Comparison of ENCODE assay signal across 28 cellular contexts in the genomic region with DNA sequence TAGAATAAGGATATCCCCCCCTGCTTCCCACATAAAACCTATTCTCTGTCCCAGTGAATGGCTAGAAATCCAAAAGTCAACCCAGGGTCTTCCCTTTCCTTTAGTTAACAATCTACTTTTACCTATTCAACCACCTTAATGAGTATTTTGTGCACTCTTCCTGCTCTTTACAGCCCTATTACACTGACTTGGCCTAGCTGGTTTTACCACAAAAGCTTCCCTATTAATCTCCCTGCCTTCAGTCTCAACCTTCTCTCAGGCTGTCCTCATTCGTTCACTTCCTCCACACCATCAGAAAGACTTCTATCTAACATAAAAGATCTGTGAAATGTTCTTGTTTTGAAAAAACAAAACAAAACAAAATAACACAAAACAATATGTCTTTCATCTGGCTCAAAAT. TPM values are rescaled to one million over a fixed set of nuclear protein-coding genes. Genes with fewer than 3 reads are reported as not detected.
A peak's percentile ranks its signal among the peaks of the same experiment; 100 is the strongest.
DNase-seq lines count a peak whose midpoint lies in the region; ATAC-seq and TF ChIP-seq lines count a peak whose summit lies in the region.
"Had no signal": no experiment of that assay in that cellular context is flagged by ENCODE, and none has a peak within 500 bp of the region (broad histone marks: within the 10 kb centered on the region; RNA-seq: fewer than 3 reads in every experiment).

No MANE protein-coding gene starts in this region.

- H3K27me3 ChIP-seq in right cardiac atrium (ENCODE audit: control insufficient read depth, insufficient read depth): no peaks in the 10 kb centered on the region
- no peaks in the 10 kb centered on the region for H3K27me3 ChIP-seq in neutrophil
- H3K27me3 ChIP-seq: BLaER1 treated with 17β-estradiol and CSF1 and Interleukin-3, amounts not matched to agents 10 nM and 100 nM; gastroesophageal sphincter; MG63; right lobe of liver; SJSA1; transverse colon had no signal

- no peaks in the 10 kb centered on the region for H3K9me3 ChIP-seq in right cardiac atrium (ENCODE audit: control insufficient read depth, low read length)
- no peaks in the 10 kb centered on the region for H3K9me3 ChIP-seq in neutrophil
- H3K9me3 ChIP-seq: gastroesophageal sphincter, MG63, right lobe of liver, SJSA1, transverse colon had no signal

- no peak overlapping the region for H3K4me3 ChIP-seq in right cardiac atrium (ENCODE audit: low read length)
- H3K4me3 ChIP-seq in neutrophil (ENCODE audit: low read depth in 1 of 2, low read length in 1 of 2): no peak overlapping the region
- H3K4me3 ChIP-seq: BLaER1 treated with 17β-estradiol and CSF1 and Interleukin-3, amounts not matched to agents 10 nM and 100 nM; gastroesophageal sphincter; MG63; right lobe of liver; SJSA1; transverse colon had no signal

- WGBS in right cardiac atrium: 58% methylated on average over 1 of the region's 1 CpG

- peaks cover under 1% of the 10 kb centered on the region for H3K9me3 Mint-ChIP-seq in WTC11
- peaks cover 2% of the 10 kb centered on the region for H3K9me3 Mint-ChIP-seq in activated T-helper 2 cell treated with anti-CD3 and anti-CD28 coated beads, Interferon-gamma antibody, Interleukin-2, Interleukin-4, amounts not matched to agents 10 μg/mL and 5 μg/mL and 100 μg/mL, durations not matched to agents 14 hours and 24 hours and 36 hours
- H3K9me3 Mint-ChIP-seq: central memory CD8-positive, alpha-beta T cell; H9 had no signal

- H3K27me3 Mint-ChIP-seq in WTC11 (ENCODE audit: low read depth): no peaks in the 10 kb centered on the region
- peaks cover 26% of the 10 kb centered on the region for H3K27me3 Mint-ChIP-seq in activated T-helper 2 cell treated with anti-CD3 and anti-CD28 coated beads, Interferon-gamma antibody, Interleukin-2, Interleukin-4, amounts not matched to agents 10 μg/mL and 5 μg/mL and 100 μg/mL, durations not matched to agents 14 hours and 24 hours and 36 hours (ENCODE audit: low read depth)
- H3K27me3 Mint-ChIP-seq: central memory CD8-positive, alpha-beta T cell had no signal

- no peak overlapping the region for H3K4me3 Mint-ChIP-seq in WTC11
- H3K4me3 Mint-ChIP-seq in activated T-helper 2 cell treated with anti-CD3 and anti-CD28 coated beads, Interferon-gamma antibody, Interleukin-2, Interleukin-4, amounts not matched to agents 10 μg/mL and 5 μg/mL and 100 μg/mL, durations not matched to agents 14 hours and 24 hours and 36 hours (ENCODE audit: low read depth): no peak overlapping the region
- H3K4me3 Mint-ChIP-seq: activated T-cell treated with anti-CD3 and anti-CD28 coated beads, Interleukin-2, amount 50 U/mL, for 4 hours; central memory CD8-positive, alpha-beta T cell; H9 had no signal

- TF ChIP-seq CTCF in WTC11 (IDR thresholded peaks at IDR 0.05): no peak
- TF ChIP-seq CTCF in neutrophil (IDR thresholded peaks at IDR 0.05): no peak

- H3K4me1 ChIP-seq in right cardiac atrium (ENCODE audit: control insufficient read depth, insufficient read depth, low read length): peaks cover 13% of the 10 kb centered on the region
- H3K4me1 ChIP-seq in neutrophil (ENCODE audit: control insufficient read depth in 1 of 2, insufficient read depth in 1 of 2, low read depth in 1 of 2, low read length in 1 of 2): peaks cover 26 to 32% of the 10 kb centered on the region in 2 experiments

- POLR2A ChIA-PET in WTC11 (lab: Charles Lee): interaction anchor here (0.6 kb wide), 1 partner anchor 415 kb away, joined by 3 read pairs; no protein-coding TSS in a partner anchor

- no peaks in the 10 kb centered on the region for H3K4me1 Mint-ChIP-seq in WTC11
- H3K4me1 Mint-ChIP-seq in activated T-helper 2 cell treated with anti-CD3 and anti-CD28 coated beads, Interferon-gamma antibody, Interleukin-2, Interleukin-4, amounts not matched to agents 10 μg/mL and 5 μg/mL and 100 μg/mL, durations not matched to agents 14 hours and 24 hours and 36 hours (ENCODE audit: low read depth): peaks cover 25% of the 10 kb centered on the region
- H3K4me1 Mint-ChIP-seq: central memory CD8-positive, alpha-beta T cell; H9 had no signal

- H3K27ac ChIP-seq in right cardiac atrium (ENCODE audit: low read length): peak overlapping the region; percentile 68
- peak overlapping the region; percentile 37 for H3K27ac ChIP-seq in neutrophil
- H3K27ac ChIP-seq: BLaER1 treated with 17β-estradiol and CSF1 and Interleukin-3, amounts not matched to agents 10 nM and 100 nM; SJSA1; transverse colon had no signal

- ATAC-seq in right cardiac atrium: no peak
- ATAC-seq in WTC11: no peak
- ATAC-seq in HG02884 (IDR thresholded peaks at IDR 0.05; ENCODE audit: unreplicated experiment): no peak
- ATAC-seq: activated T-cell treated with anti-CD3 and anti-CD28 coated beads, Interleukin-2, amount 50 U/mL, for 4 hours; gastroesophageal sphincter; right lobe of liver had no signal

- peak overlapping the region; percentile 0 for H3K27ac Mint-ChIP-seq in WTC11
- no peak overlapping the region for H3K27ac Mint-ChIP-seq in activated T-helper 2 cell treated with anti-CD3 and anti-CD28 coated beads, Interferon-gamma antibody, Interleukin-2, Interleukin-4, amounts not matched to agents 10 μg/mL and 5 μg/mL and 100 μg/mL, durations not matched to agents 14 hours and 24 hours and 36 hours
- H3K27ac Mint-ChIP-seq: H9 had no signal

- CTCF ChIA-PET in WTC11 (lab: Charles Lee): interaction anchor here (1.7 kb wide), 1 partner anchor 46 kb away, joined by 3 read pairs; no protein-coding TSS in a partner anchor

- H3K36me3 Mint-ChIP-seq in WTC11: peaks cover under 1% of the 10 kb centered on the region; the same call in 1 of the 2 replicates
- H3K36me3 Mint-ChIP-seq in activated T-helper 2 cell treated with anti-CD3 and anti-CD28 coated beads, Interferon-gamma antibody, Interleukin-2, Interleukin-4, amounts not matched to agents 10 μg/mL and 5 μg/mL and 100 μg/mL, durations not matched to agents 14 hours and 24 hours and 36 hours (ENCODE audit: low read depth): peaks cover 20% of the 10 kb centered on the region

- DNase-seq in right cardiac atrium: no peak
- no peak for DNase-seq in cardiac septum (ENCODE audit: low spot score)
- DNase-seq in WTC11 (ENCODE audit: low spot score): no peak
- DNase-seq in ecto neural progenitor cell (ENCODE audit: low spot score): no peak
- no peak for DNase-seq in AG08396 (ENCODE audit: low spot score)
- DNase-seq in activated T-helper 2 cell treated with anti-CD3 and anti-CD28 coated beads, Interferon-gamma antibody, Interleukin-2, Interleukin-4, amounts not matched to agents 10 μg/mL and 5 μg/mL and 100 μg/mL, durations not matched to agents 14 hours and 24 hours and 36 hours (ENCODE audit: low spot score): no peak
- DNase-seq: activated CD4-positive, alpha-beta T cell treated with anti-CD3 and anti-CD28 coated beads, Interleukin-2, amount 50 U/mL, for 1 hour; activated naive CD4-positive, alpha-beta T cell treated with Interleukin-2 at 50 U/mL for 16 hours; activated T-cell treated with anti-CD3 and anti-CD28 coated beads, Interleukin-2, amount 50 U/mL, for 4 hours; H9; hypothalamus; KG1; mesendoderm; MG63; NCI-H1417 treated with DMSO at 0.1 percent for 48 hours; NCI-H446 treated with DMSO at 0.1 percent for 48 hours; NCI-H82; right lobe of liver; RPMI8226; stimulated activated CD4-positive, alpha-beta T cell treated with anti-CD3 and anti-CD28 coated beads, Interleukin-4, amount 100 ng/mL, for 24 hours; T-helper 9 cell; transverse colon had no signal

- intact Hi-C loops in right cardiac atrium (cut with DNase I) (no loop called here), cardiac septum (cut with DNase I) (no loop called here)
- intact Hi-C loops in activated T-helper 2 cell treated with anti-CD3 and anti-CD28 coated beads, Interferon-gamma antibody, Interleukin-2, Interleukin-4, amounts not matched to agents 10 μg/mL and 5 μg/mL and 100 μg/mL, durations not matched to agents 14 hours and 24 hours and 36 hours (cut with micrococcal nuclease): no loop called here

- H3K36me3 ChIP-seq in neutrophil: no peaks in the 10 kb centered on the region
- H3K36me3 ChIP-seq: right lobe of liver, transverse colon had no signal

TF ChIP-seq in WTC11, 78 proteins besides CTCF, POLR2A, EP300 and RAD21 (continues in another document):
- TF ChIP-seq ZBTB21 (CRISPR knock-in tag; IDR thresholded peaks at IDR 0.05; ENCODE audit: borderline replicate concordance) (no peak), NR2C2 (CRISPR knock-in tag; IDR thresholded peaks at IDR 0.05) (no peak)
- TF ChIP-seq, protein P1, sequence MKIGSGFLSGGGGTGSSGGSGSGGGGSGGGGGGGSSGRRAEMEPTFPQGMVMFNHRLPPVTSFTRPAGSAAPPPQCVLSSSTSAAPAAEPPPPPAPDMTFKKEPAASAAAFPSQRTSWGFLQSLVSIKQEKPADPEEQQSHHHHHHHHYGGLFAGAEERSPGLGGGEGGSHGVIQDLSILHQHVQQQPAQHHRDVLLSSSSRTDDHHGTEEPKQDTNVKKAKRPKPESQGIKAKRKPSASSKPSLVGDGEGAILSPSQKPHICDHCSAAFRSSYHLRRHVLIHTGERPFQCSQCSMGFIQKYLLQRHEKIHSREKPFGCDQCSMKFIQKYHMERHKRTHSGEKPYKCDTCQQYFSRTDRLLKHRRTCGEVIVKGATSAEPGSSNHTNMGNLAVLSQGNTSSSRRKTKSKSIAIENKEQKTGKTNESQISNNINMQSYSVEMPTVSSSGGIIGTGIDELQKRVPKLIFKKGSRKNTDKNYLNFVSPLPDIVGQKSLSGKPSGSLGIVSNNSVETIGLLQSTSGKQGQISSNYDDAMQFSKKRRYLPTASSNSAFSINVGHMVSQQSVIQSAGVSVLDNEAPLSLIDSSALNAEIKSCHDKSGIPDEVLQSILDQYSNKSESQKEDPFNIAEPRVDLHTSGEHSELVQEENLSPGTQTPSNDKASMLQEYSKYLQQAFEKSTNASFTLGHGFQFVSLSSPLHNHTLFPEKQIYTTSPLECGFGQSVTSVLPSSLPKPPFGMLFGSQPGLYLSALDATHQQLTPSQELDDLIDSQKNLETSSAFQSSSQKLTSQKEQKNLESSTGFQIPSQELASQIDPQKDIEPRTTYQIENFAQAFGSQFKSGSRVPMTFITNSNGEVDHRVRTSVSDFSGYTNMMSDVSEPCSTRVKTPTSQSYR (CRISPR knock-in tag; IDR thresholded peaks at IDR 0.05): no peak

RNA-seq across cellular contexts. Expression of a gene that starts 16.2 kb away (rescaled TPM):
- total RNA-seq in right cardiac atrium (10 to 100 TPM; 61.1 to 99.9 (median 96.9) TPM), cardiac septum (72.8 TPM), WTC11 (2021) (50.7 to 54.3 TPM (median 53.1 TPM) in 3 replicates)
- 105 TPM for polyA plus RNA-seq in right cardiac atrium
- 19.8 and 21.6 TPM in 2 replicates for total RNA-seq in activated T-helper 2 cell treated with anti-CD3 and anti-CD28 coated beads, Interferon-gamma antibody, Interleukin-2, Interleukin-4, amounts not matched to agents 10 μg/mL and 5 μg/mL and 100 μg/mL, durations not matched to agents 14 hours and 24 hours and 36 hours
